ENCODE assay signal across 20 cellular contexts in genomic region chr2:65267008-65267407, GRCh38. TPM values are rescaled to one million over a fixed set of nuclear protein-coding genes. Genes with fewer than 3 reads are reported as not detected.
DNase-seq lines count a peak whose midpoint lies in the region; ATAC-seq and TF ChIP-seq lines count a peak whose summit lies in the region.
"Had no signal": no experiment of that assay in that cellular context is flagged by ENCODE, and none has a peak within 500 bp of the region (broad histone marks: within the 10 kb centered on the region; RNA-seq: fewer than 3 reads in every experiment).

No MANE protein-coding gene starts in this region.

- no peaks in the 10 kb centered on the region for H3K27me3 Mint-ChIP-seq in activated CD4-positive, alpha-beta T cell treated with anti-CD3 and anti-CD28 coated beads, Interleukin-2, amount 10 ng/mL, durations not matched to agents 24 days and 14 days
- no peaks in the 10 kb centered on the region for H3K27me3 Mint-ChIP-seq in activated CD4-positive, alpha-beta T cell treated with anti-CD3 and anti-CD28 coated beads for 36 hours
- H3K27me3 Mint-ChIP-seq in HFFc6 (ENCODE audit: insufficient read depth), result peaks cover 2% of the 10 kb centered on the region; the same call in 1 of the 2 replicates
- no peaks in the 10 kb centered on the region for H3K27me3 Mint-ChIP-seq in activated naive CD8-positive, alpha-beta T cell treated with anti-CD3 and anti-CD28 coated beads, Interleukin-2, amount 50 U/mL, for 24 hours
- no peaks in the 10 kb centered on the region for H3K27me3 Mint-ChIP-seq in naive thymus-derived CD8-positive, alpha-beta T cell

- CTCF ChIA-PET in activated CD4-positive, alpha-beta T cell treated with anti-CD3 and anti-CD28 coated beads for 36 hours (lab: Charles Lee), result interaction anchor here (0.8 to 2.4 kb wide), 3 partner anchors 9 to 16 kb away, joined by 3 to 12 read pairs (median 5); no protein-coding TSS in a partner anchor

- no peak overlapping the region for H3K27ac Mint-ChIP-seq in activated CD4-positive, alpha-beta T cell treated with anti-CD3 and anti-CD28 coated beads, Interleukin-2, amount 10 ng/mL, durations not matched to agents 24 days and 14 days
- no peak overlapping the region for H3K27ac Mint-ChIP-seq in activated CD4-positive, alpha-beta T cell treated with anti-CD3 and anti-CD28 coated beads for 36 hours
- peak overlapping the region; percentile 34; the same call in 1 of the 2 replicates for H3K27ac Mint-ChIP-seq in HFFc6
- peak overlapping the region; percentile 18 for H3K27ac Mint-ChIP-seq in activated naive CD8-positive, alpha-beta T cell treated with anti-CD3 and anti-CD28 coated beads, Interleukin-2, amount 50 U/mL, for 24 hours
- peak overlapping the region in 7 of 10 donors; percentile 0 to 88 (median 10) for H3K27ac Mint-ChIP-seq in naive thymus-derived CD8-positive, alpha-beta T cell

- intact Hi-C loops in activated CD4-positive, alpha-beta T cell treated with anti-CD3 and anti-CD28 coated beads, Interleukin-2, amount 10 ng/mL, durations not matched to agents 24 days and 14 days (cut with micrococcal nuclease), result loop anchor here (5.0 kb wide), 1 partner anchor 35 kb away; no protein-coding TSS in a partner anchor
- intact Hi-C loops in activated CD4-positive, alpha-beta T cell treated with anti-CD3 and anti-CD28 coated beads for 36 hours (cut with DNase I, micrococcal nuclease), result no loop called here

- TF ChIP-seq CTCF in HFFc6 (IDR thresholded peaks at IDR 0.05), result no peak

- H3K9me3 Mint-ChIP-seq in activated CD4-positive, alpha-beta T cell treated with anti-CD3 and anti-CD28 coated beads, Interleukin-2, amount 10 ng/mL, durations not matched to agents 24 days and 14 days, result no peaks in the 10 kb centered on the region
- H3K9me3 Mint-ChIP-seq in activated CD4-positive, alpha-beta T cell treated with anti-CD3 and anti-CD28 coated beads for 36 hours (ENCODE audit: low read depth), result no peaks in the 10 kb centered on the region
- no peaks in the 10 kb centered on the region for H3K9me3 Mint-ChIP-seq in HFFc6
- no peaks in the 10 kb centered on the region for H3K9me3 Mint-ChIP-seq in activated naive CD8-positive, alpha-beta T cell treated with anti-CD3 and anti-CD28 coated beads, Interleukin-2, amount 50 U/mL, for 24 hours
- H3K9me3 Mint-ChIP-seq in naive thymus-derived CD8-positive, alpha-beta T cell, result no peaks in the 10 kb centered on the region

- H3K4me3 Mint-ChIP-seq in activated CD4-positive, alpha-beta T cell treated with anti-CD3 and anti-CD28 coated beads, Interleukin-2, amount 10 ng/mL, durations not matched to agents 24 days and 14 days, result no peak overlapping the region
- no peak overlapping the region for H3K4me3 Mint-ChIP-seq in activated CD4-positive, alpha-beta T cell treated with anti-CD3 and anti-CD28 coated beads for 36 hours
- no peak overlapping the region for H3K4me3 Mint-ChIP-seq in HFFc6
- no peak overlapping the region for H3K4me3 Mint-ChIP-seq in activated naive CD8-positive, alpha-beta T cell treated with anti-CD3 and anti-CD28 coated beads, Interleukin-2, amount 50 U/mL, for 24 hours
- no peak overlapping the region for H3K4me3 Mint-ChIP-seq in naive thymus-derived CD8-positive, alpha-beta T cell

- POLR2A ChIA-PET in activated CD4-positive, alpha-beta T cell treated with anti-CD3 and anti-CD28 coated beads for 36 hours (lab: Charles Lee), result no interaction called here
- POLR2A ChIA-PET in naive thymus-derived CD8-positive, alpha-beta T cell (lab: Charles Lee), result interaction anchor here (1.2 kb wide), 1 partner anchor 34 kb away, joined by 4 read pairs; no protein-coding TSS in a partner anchor

- H3K36me3 Mint-ChIP-seq in activated CD4-positive, alpha-beta T cell treated with anti-CD3 and anti-CD28 coated beads, Interleukin-2, amount 10 ng/mL, durations not matched to agents 24 days and 14 days (ENCODE audit: low read depth), result peaks cover 47% of the 10 kb centered on the region
- H3K36me3 Mint-ChIP-seq in activated CD4-positive, alpha-beta T cell treated with anti-CD3 and anti-CD28 coated beads for 36 hours (ENCODE audit: low read depth), result peaks cover 49% of the 10 kb centered on the region
- H3K36me3 Mint-ChIP-seq in HFFc6 (ENCODE audit: low read depth), result peaks cover 36% of the 10 kb centered on the region
- peaks cover 42% of the 10 kb centered on the region for H3K36me3 Mint-ChIP-seq in activated naive CD8-positive, alpha-beta T cell treated with anti-CD3 and anti-CD28 coated beads, Interleukin-2, amount 50 U/mL, for 24 hours (ENCODE audit: low read depth)
- H3K36me3 Mint-ChIP-seq in naive thymus-derived CD8-positive, alpha-beta T cell, result peaks cover 0 to 86% (median 19%) of the 10 kb centered on the region in 3 donors

- ATAC-seq in activated CD4-positive, alpha-beta T cell treated with anti-CD3 and anti-CD28 coated beads for 36 hours, result no peak
- no peak for ATAC-seq in activated naive CD8-positive, alpha-beta T cell treated with anti-CD3 and anti-CD28 coated beads, Interleukin-2, amount 50 U/mL, for 24 hours
- ATAC-seq in naive thymus-derived CD8-positive, alpha-beta T cell, result no peak
- ATAC-seq in HG02588 (IDR thresholded peaks at IDR 0.05; ENCODE audit: unreplicated experiment), result no peak
- ATAC-seq: HepG2 had no signal

- DNase-seq in activated CD4-positive, alpha-beta T cell treated with anti-CD3 and anti-CD28 coated beads, Interleukin-2, amount 10 ng/mL, durations not matched to agents 24 days and 14 days, result peak; percentile 22
- no peak for DNase-seq in activated CD4-positive, alpha-beta T cell treated with anti-CD3 and anti-CD28 coated beads for 36 hours
- no peak for DNase-seq in HFFc6
- DNase-seq in activated naive CD8-positive, alpha-beta T cell treated with anti-CD3 and anti-CD28 coated beads, Interleukin-2, amount 50 U/mL, for 24 hours, result no peak
- DNase-seq in naive thymus-derived CD8-positive, alpha-beta T cell, result no peak
- DNase-seq in Ammon's horn (ENCODE audit: low spot score), result no peak
- no peak for DNase-seq in midbrain (lab: John Stamatoyannopoulos, UW)
- DNase-seq: ACHN; activated CD4-positive, alpha-beta T cell treated with anti-CD3 and anti-CD28 coated beads for 48 hours; activated CD8-positive, alpha-beta memory T cell treated with anti-CD3 and anti-CD28 coated beads, Interleukin-2, amount 50 U/mL, for 4 hours; activated gamma-delta T cell treated with Interleukin-2 at 50 U/mL for 16 hours; amygdala; dermis blood vessel endothelial cell; glutamatergic neuron; NCI-H1417 treated with DMSO at 0.1 percent for 48 hours; NCI-H524; SW 1271; uterus had no signal

- peaks cover 8% of the 10 kb centered on the region for H3K4me1 Mint-ChIP-seq in activated CD4-positive, alpha-beta T cell treated with anti-CD3 and anti-CD28 coated beads, Interleukin-2, amount 10 ng/mL, durations not matched to agents 24 days and 14 days
- H3K4me1 Mint-ChIP-seq in activated CD4-positive, alpha-beta T cell treated with anti-CD3 and anti-CD28 coated beads for 36 hours, result peaks cover 5% of the 10 kb centered on the region
- peaks cover 48% of the 10 kb centered on the region for H3K4me1 Mint-ChIP-seq in HFFc6 (ENCODE audit: low read depth)
- H3K4me1 Mint-ChIP-seq in activated naive CD8-positive, alpha-beta T cell treated with anti-CD3 and anti-CD28 coated beads, Interleukin-2, amount 50 U/mL, for 24 hours, result peaks cover 11% of the 10 kb centered on the region
- H3K4me1 Mint-ChIP-seq in naive thymus-derived CD8-positive, alpha-beta T cell, result peaks cover 2 to 17% (median 9%) of the 10 kb centered on the region in 4 donors

RNA-seq across cellular contexts. Expression of gene ACTR2, which starts 39.4 kb away (rescaled TPM):
- 298 TPM in 2 replicates for total RNA-seq in activated CD4-positive, alpha-beta T cell treated with anti-CD3 and anti-CD28 coated beads, Interleukin-2, amount 10 ng/mL, durations not matched to agents 24 days and 14 days
- total RNA-seq in activated CD4-positive, alpha-beta T cell treated with anti-CD3 and anti-CD28 coated beads for 36 hours, result 100 to 1,000 TPM; 326 to 388 TPM
- 100 to 1,000 TPM; 412 to 450 (median 427) TPM for total RNA-seq in HFFc6 (2021; fragmentation: NEBNext Ultra II Directional; extraction: Animal tissue kit (Norgen Biotek cat#: 25700))
- total RNA-seq in naive thymus-derived CD8-positive, alpha-beta T cell, result 100 to 1,000 TPM; 258 to 283 TPM
- 100 to 1,000 TPM; 238 to 280 (median 242) TPM for polyA plus RNA-seq in naive thymus-derived CD8-positive, alpha-beta T cell

Comparison
In these comparisons a context has a peak if more than half of its experiments do, and no peak if none do; other contexts are left out.
1. H3K27ac Mint-ChIP-seq: peak in HFFc6 (single experiment), activated naive CD8-positive, alpha-beta T cell treated with anti-CD3 and anti-CD28 coated beads, Interleukin-2, amount 50 U/mL, for 24 hours (single experiment) and naive thymus-derived CD8-positive, alpha-beta T cell (7 of 10); none in activated CD4-positive, alpha-beta T cell treated with anti-CD3 and anti-CD28 coated beads, Interleukin-2, amount 10 ng/mL, durations not matched to agents 24 days and 14 days (single experiment) and activated CD4-positive, alpha-beta T cell treated with anti-CD3 and anti-CD28 coated beads for 36 hours (single experiment).